ENCODE assay signal across 1 cellular context in genomic region chr5:170483701-170484458, GRCh38.
TF ChIP-seq lines count a peak whose summit lies in the region.

No MANE protein-coding gene starts in this region.

TF ChIP-seq in HEK293, 187 proteins besides CTCF, POLR2A, EP300 and RAD21 (continued from another document):
- TF ChIP-seq ZNF18 (tag by site-specific recombination; IDR thresholded peaks at IDR 0.05) (no peak), ZNF133 (tag by site-specific recombination; IDR thresholded peaks at IDR 0.05) (no peak), ZNF76 (tag by site-specific recombination; IDR thresholded peaks at IDR 0.05; ENCODE audit: borderline replicate concordance, low read depth) (no peak), WT1 (tag by site-specific recombination; IDR thresholded peaks at IDR 0.05) (no peak), ZNF664 (tag by site-specific recombination; IDR thresholded peaks at IDR 0.05) (no peak), ZNF19 (tag by site-specific recombination; IDR thresholded peaks at IDR 0.05; ENCODE audit: low read depth) (no peak), BCL11A (tag by site-specific recombination; IDR thresholded peaks at IDR 0.05; ENCODE audit: low read depth) (no peak), ZNF791 (tag by site-specific recombination; IDR thresholded peaks at IDR 0.05) (no peak), ZBTB26 (tag by site-specific recombination; optimal IDR thresholded peaks at IDR 0.05) (no peak), ZBTB17 (tag by site-specific recombination; IDR thresholded peaks at IDR 0.05) (no peak; the same call in 1 of the 2 replicates), TRIM28 (IDR thresholded peaks at IDR 0.05; ENCODE audit: borderline replicate concordance, low read length) (no peak), ZNF555 (tag by site-specific recombination; conservative IDR thresholded peaks at IDR 0.05) (no peak), ZNF777 (tag by site-specific recombination; IDR thresholded peaks at IDR 0.05; ENCODE audit: borderline replicate concordance) (no peak), ZNF513 (tag by site-specific recombination; IDR thresholded peaks at IDR 0.05) (no peak), FEZF1 (tag by site-specific recombination; IDR thresholded peaks at IDR 0.05) (no peak), ZNF211 (tag by site-specific recombination; IDR thresholded peaks at IDR 0.05; ENCODE audit: low read depth) (no peak), PRDM6 (tag by site-specific recombination; IDR thresholded peaks at IDR 0.05) (no peak), ZNF677 (tag by site-specific recombination; IDR thresholded peaks at IDR 0.05) (no peak), ZIC2 (tag by site-specific recombination; IDR thresholded peaks at IDR 0.05) (0 out of 2 replicates have a peak, but pooled peaks have one; percentile 48), SP2 (tag by site-specific recombination; IDR thresholded peaks at IDR 0.05) (no peak), ZNF112 (tag by site-specific recombination; IDR thresholded peaks at IDR 0.05) (no peak), ZNF624 (tag by site-specific recombination; IDR thresholded peaks at IDR 0.05) (no peak), ZNF23 (tag by site-specific recombination; IDR thresholded peaks at IDR 0.05; ENCODE audit: borderline replicate concordance) (no peak), ZNF155 (tag by site-specific recombination; IDR thresholded peaks at IDR 0.05) (no peak), ZFP37 (tag by site-specific recombination; IDR thresholded peaks at IDR 0.05) (no peak), ZNF629 (tag by site-specific recombination; IDR thresholded peaks at IDR 0.05) (0 out of 2 replicates have a peak, but pooled peaks have one; percentile 15), ZNF514 (tag by site-specific recombination; IDR thresholded peaks at IDR 0.05) (no peak), ZNF174 (tag by site-specific recombination; IDR thresholded peaks at IDR 0.05) (no peak), ZNF48 (tag by site-specific recombination; IDR thresholded peaks at IDR 0.05) (no peak), SCRT2 (tag by site-specific recombination; IDR thresholded peaks at IDR 0.05) (no peak), ZNF416 (tag by site-specific recombination; IDR thresholded peaks at IDR 0.05) (no peak), ZNF214 (tag by site-specific recombination; IDR thresholded peaks at IDR 0.05; ENCODE audit: borderline replicate concordance) (no peak), KLF7 (tag by site-specific recombination; IDR thresholded peaks at IDR 0.05; ENCODE audit: borderline replicate concordance) (no peak), ZNF626 (tag by site-specific recombination; IDR thresholded peaks at IDR 0.05) (no peak), YY2 (tag by site-specific recombination; IDR thresholded peaks at IDR 0.05) (no peak), ZNF521 (tag by site-specific recombination; IDR thresholded peaks at IDR 0.05) (no peak), RBAK (tag by site-specific recombination; IDR thresholded peaks at IDR 0.05) (no peak), ZSCAN16 (tag by site-specific recombination; IDR thresholded peaks at IDR 0.05) (no peak), KLF9 (tag by site-specific recombination; IDR thresholded peaks at IDR 0.05; ENCODE audit: low read depth) (0 out of 2 replicates have a peak, but pooled peaks have one; percentile 21), ZBTB48 (tag by site-specific recombination; IDR thresholded peaks at IDR 0.05) (no peak), ZNF433 (tag by site-specific recombination; IDR thresholded peaks at IDR 0.05; ENCODE audit: low read depth) (no peak), ZNF221 (tag by site-specific recombination; IDR thresholded peaks at IDR 0.05; ENCODE audit: borderline replicate concordance) (no peak), ZNF354C (tag by site-specific recombination; IDR thresholded peaks at IDR 0.05; ENCODE audit: borderline replicate concordance, low read depth) (no peak), SETDB1 (IDR thresholded peaks at IDR 0.05; ENCODE audit: insufficient read length, low read length) (no peak)
- TF ChIP-seq, protein P1, sequence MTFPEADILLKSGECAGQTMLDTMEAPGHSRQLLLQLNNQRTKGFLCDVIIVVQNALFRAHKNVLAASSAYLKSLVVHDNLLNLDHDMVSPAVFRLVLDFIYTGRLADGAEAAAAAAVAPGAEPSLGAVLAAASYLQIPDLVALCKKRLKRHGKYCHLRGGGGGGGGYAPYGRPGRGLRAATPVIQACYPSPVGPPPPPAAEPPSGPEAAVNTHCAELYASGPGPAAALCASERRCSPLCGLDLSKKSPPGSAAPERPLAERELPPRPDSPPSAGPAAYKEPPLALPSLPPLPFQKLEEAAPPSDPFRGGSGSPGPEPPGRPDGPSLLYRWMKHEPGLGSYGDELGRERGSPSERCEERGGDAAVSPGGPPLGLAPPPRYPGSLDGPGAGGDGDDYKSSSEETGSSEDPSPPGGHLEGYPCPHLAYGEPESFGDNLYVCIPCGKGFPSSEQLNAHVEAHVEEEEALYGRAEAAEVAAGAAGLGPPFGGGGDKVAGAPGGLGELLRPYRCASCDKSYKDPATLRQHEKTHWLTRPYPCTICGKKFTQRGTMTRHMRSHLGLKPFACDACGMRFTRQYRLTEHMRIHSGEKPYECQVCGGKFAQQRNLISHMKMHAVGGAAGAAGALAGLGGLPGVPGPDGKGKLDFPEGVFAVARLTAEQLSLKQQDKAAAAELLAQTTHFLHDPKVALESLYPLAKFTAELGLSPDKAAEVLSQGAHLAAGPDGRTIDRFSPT (tag by site-specific recombination; IDR thresholded peaks at IDR 0.05): no peak
